In the genomic region with DNA sequence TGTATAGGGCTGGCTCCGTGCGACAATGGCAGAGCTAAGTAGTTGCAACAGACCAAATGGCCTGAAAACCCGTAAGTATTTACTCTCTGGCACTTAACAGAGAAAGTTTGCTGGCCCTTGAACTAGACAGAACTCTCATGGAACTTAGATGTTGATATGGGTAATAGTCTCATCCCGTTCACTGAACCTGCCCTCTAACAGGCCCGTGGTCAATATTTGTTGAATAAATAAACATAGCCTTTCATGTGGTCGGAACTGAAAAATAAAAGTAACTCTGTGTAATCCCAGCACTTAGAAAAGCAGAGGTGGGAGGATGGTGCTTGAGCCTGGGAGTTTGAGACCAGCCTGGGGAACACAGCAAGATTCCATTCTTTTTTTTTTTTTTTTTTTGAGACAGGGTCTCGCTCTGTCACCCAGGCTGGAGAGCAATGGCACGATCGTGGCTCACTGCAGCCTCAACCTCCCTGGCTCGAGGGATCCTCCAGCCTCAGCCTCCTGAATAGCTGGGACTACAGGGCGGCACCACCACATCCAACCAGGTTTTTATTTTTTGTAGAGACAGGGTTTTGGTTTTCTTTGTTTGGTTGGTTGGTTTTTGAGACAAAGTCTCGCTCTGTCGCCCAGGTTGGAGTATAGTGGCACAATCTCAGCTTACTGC, we compare ENCODE assay signal across 1 cellular context.
TF ChIP-seq lines count a peak whose summit lies in the region.

No MANE protein-coding gene starts in this region.

TF ChIP-seq in HepG2, 621 proteins besides CTCF, POLR2A, EP300 and RAD21 (continued from another document and continues in another):
- TF ChIP-seq, protein P1, sequence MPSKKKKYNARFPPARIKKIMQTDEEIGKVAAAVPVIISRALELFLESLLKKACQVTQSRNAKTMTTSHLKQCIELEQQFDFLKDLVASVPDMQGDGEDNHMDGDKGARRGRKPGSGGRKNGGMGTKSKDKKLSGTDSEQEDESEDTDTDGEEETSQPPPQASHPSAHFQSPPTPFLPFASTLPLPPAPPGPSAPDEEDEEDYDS (CRISPR knock-in tag; IDR thresholded peaks at IDR 0.05), result 0 out of 2 replicates have a peak, but pooled peaks have one; percentile 27
- no peak for TF ChIP-seq RBFOX2 (IDR thresholded peaks at IDR 0.05; ENCODE audit: low read depth, low read length)
- no peak for TF ChIP-seq CBX2 (IDR thresholded peaks at IDR 0.05; ENCODE audit: low read depth, low read length)
- TF ChIP-seq CBX2 (CRISPR knock-in tag; IDR thresholded peaks at IDR 0.05; ENCODE audit: low read depth), result no peak
- TF ChIP-seq ASH2L (IDR thresholded peaks at IDR 0.05; ENCODE audit: insufficient read length, low read depth, low read length), result peak; percentile 78
- TF ChIP-seq PHF20 (CRISPR knock-in tag; IDR thresholded peaks at IDR 0.05), result no peak
- TF ChIP-seq JUND (CRISPR knock-in tag; IDR thresholded peaks at IDR 0.05), result no peak
- peak; percentile 22; the same call in 1 of the 2 replicates for TF ChIP-seq STAG1 (CRISPR knock-in tag; IDR thresholded peaks at IDR 0.05)
- TF ChIP-seq EHMT2 (IDR thresholded peaks at IDR 0.05; ENCODE audit: borderline replicate concordance, low read depth, low read length), result no peak
- no peak for TF ChIP-seq ZNF30 (CRISPR knock-in tag; IDR thresholded peaks at IDR 0.05)
- TF ChIP-seq, protein P2, sequence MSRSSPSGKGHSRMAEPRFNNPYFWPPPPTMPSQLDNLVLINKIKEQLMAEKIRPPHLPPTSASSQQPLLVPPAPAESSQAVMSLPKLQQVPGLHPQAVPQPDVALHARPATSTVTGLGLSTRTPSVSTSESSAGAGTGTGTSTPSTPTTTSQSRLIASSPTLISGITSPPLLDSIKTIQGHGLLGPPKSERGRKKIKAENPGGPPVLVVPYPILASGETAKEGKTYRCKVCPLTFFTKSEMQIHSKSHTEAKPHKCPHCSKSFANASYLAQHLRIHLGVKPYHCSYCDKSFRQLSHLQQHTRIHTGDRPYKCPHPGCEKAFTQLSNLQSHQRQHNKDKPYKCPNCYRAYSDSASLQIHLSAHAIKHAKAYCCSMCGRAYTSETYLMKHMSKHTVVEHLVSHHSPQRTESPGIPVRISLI (CRISPR knock-in tag; IDR thresholded peaks at IDR 0.05; ENCODE audit: borderline replicate concordance), result peak; percentile 92
- TF ChIP-seq, protein P3, sequence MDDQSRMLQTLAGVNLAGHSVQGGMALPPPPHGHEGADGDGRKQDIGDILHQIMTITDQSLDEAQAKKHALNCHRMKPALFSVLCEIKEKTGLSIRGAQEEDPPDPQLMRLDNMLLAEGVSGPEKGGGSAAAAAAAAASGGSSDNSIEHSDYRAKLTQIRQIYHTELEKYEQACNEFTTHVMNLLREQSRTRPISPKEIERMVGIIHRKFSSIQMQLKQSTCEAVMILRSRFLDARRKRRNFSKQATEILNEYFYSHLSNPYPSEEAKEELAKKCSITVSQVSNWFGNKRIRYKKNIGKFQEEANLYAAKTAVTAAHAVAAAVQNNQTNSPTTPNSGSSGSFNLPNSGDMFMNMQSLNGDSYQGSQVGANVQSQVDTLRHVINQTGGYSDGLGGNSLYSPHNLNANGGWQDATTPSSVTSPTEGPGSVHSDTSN (CRISPR knock-in tag; IDR thresholded peaks at IDR 0.05; ENCODE audit: borderline replicate concordance), result no peak
- TF ChIP-seq GATAD2A (CRISPR knock-in tag; IDR thresholded peaks at IDR 0.05), result peak; percentile 94
- TF ChIP-seq, protein P4, sequence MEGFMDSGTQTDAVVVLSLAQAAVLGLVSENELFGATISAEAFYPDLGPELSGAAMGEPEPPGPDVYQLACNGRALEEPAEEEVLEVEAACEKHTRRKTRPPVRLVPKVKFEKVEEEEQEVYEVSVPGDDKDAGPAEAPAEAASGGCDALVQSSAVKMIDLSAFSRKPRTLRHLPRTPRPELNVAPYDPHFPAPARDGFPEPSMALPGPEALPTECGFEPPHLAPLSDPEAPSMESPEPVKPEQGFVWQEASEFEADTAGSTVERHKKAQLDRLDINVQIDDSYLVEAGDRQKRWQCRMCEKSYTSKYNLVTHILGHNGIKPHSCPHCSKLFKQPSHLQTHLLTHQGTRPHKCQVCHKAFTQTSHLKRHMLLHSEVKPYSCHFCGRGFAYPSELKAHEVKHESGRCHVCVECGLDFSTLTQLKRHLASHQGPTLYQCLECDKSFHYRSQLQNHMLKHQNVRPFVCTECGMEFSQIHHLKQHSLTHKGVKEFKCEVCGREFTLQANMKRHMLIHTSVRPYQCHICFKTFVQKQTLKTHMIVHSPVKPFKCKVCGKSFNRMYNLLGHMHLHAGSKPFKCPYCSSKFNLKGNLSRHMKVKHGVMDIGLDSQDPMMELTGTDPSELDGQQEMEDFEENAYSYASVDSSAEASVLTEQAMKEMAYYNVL (CRISPR knock-in tag; IDR thresholded peaks at IDR 0.05; ENCODE audit: borderline replicate concordance), result no peak
- no peak for TF ChIP-seq TEAD2 (CRISPR knock-in tag; IDR thresholded peaks at IDR 0.05)
- TF ChIP-seq MAFG (CRISPR knock-in tag; IDR thresholded peaks at IDR 0.05), result no peak
- peak; percentile 18 for TF ChIP-seq GABPB1 (CRISPR knock-in tag; IDR thresholded peaks at IDR 0.05)
- TF ChIP-seq, protein P5, sequence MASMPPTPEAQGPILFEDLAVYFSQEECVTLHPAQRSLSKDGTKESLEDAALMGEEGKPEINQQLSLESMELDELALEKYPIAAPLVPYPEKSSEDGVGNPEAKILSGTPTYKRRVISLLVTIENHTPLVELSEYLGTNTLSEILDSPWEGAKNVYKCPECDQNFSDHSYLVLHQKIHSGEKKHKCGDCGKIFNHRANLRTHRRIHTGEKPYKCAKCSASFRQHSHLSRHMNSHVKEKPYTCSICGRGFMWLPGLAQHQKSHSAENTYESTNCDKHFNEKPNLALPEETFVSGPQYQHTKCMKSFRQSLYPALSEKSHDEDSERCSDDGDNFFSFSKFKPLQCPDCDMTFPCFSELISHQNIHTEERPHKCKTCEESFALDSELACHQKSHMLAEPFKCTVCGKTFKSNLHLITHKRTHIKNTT (CRISPR knock-in tag; IDR thresholded peaks at IDR 0.05), result 0 out of 2 replicates have a peak, but pooled peaks have one; percentile 71
- no peak for TF ChIP-seq GTF2F1 (IDR thresholded peaks at IDR 0.05; ENCODE audit: low read length)
- TF ChIP-seq, protein P6, sequence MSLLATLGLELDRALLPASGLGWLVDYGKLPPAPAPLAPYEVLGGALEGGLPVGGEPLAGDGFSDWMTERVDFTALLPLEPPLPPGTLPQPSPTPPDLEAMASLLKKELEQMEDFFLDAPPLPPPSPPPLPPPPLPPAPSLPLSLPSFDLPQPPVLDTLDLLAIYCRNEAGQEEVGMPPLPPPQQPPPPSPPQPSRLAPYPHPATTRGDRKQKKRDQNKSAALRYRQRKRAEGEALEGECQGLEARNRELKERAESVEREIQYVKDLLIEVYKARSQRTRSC (CRISPR knock-in tag; IDR thresholded peaks at IDR 0.05; ENCODE audit: low read depth), result no peak
- no peak for TF ChIP-seq NRL (CRISPR knock-in tag; IDR thresholded peaks at IDR 0.05; ENCODE audit: borderline replicate concordance)
- peak; percentile 47 to 87; a peak in 3 of 4 replicates for TF ChIP-seq NR2F1 (CRISPR knock-in tag; IDR thresholded peaks at IDR 0.05)
- no peak for TF ChIP-seq ZNF781 (CRISPR knock-in tag; IDR thresholded peaks at IDR 0.05; ENCODE audit: borderline replicate concordance, not compliant biosample characterization)
- no peak for TF ChIP-seq SP4 (CRISPR knock-in tag; IDR thresholded peaks at IDR 0.05)
- TF ChIP-seq, protein P7, sequence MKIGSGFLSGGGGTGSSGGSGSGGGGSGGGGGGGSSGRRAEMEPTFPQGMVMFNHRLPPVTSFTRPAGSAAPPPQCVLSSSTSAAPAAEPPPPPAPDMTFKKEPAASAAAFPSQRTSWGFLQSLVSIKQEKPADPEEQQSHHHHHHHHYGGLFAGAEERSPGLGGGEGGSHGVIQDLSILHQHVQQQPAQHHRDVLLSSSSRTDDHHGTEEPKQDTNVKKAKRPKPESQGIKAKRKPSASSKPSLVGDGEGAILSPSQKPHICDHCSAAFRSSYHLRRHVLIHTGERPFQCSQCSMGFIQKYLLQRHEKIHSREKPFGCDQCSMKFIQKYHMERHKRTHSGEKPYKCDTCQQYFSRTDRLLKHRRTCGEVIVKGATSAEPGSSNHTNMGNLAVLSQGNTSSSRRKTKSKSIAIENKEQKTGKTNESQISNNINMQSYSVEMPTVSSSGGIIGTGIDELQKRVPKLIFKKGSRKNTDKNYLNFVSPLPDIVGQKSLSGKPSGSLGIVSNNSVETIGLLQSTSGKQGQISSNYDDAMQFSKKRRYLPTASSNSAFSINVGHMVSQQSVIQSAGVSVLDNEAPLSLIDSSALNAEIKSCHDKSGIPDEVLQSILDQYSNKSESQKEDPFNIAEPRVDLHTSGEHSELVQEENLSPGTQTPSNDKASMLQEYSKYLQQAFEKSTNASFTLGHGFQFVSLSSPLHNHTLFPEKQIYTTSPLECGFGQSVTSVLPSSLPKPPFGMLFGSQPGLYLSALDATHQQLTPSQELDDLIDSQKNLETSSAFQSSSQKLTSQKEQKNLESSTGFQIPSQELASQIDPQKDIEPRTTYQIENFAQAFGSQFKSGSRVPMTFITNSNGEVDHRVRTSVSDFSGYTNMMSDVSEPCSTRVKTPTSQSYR (CRISPR knock-in tag; IDR thresholded peaks at IDR 0.05; ENCODE audit: borderline replicate concordance), result peak; percentile 83
- TF ChIP-seq ZNF333 (CRISPR knock-in tag; IDR thresholded peaks at IDR 0.05; ENCODE audit: borderline replicate concordance), result no peak
- TF ChIP-seq PHB2 (IDR thresholded peaks at IDR 0.05; ENCODE audit: partially characterized antibody), result no peak
- no peak for TF ChIP-seq PHF8 (CRISPR knock-in tag; IDR thresholded peaks at IDR 0.05)
- TF ChIP-seq ZNF749 (CRISPR knock-in tag; IDR thresholded peaks at IDR 0.05; ENCODE audit: borderline replicate concordance), result peak; percentile 83; the same call in 1 of the 2 replicates
- TF ChIP-seq GPN1 (CRISPR knock-in tag; IDR thresholded peaks at IDR 0.05; ENCODE audit: borderline replicate concordance), result no peak
- TF ChIP-seq, protein P8, sequence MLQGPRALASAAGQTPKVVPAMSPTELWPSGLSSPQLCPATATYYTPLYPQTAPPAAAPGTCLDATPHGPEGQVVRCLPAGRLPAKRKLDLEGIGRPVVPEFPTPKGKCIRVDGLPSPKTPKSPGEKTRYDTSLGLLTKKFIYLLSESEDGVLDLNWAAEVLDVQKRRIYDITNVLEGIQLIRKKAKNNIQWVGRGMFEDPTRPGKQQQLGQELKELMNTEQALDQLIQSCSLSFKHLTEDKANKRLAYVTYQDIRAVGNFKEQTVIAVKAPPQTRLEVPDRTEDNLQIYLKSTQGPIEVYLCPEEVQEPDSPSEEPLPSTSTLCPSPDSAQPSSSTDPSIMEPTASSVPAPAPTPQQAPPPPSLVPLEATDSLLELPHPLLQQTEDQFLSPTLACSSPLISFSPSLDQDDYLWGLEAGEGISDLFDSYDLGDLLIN (CRISPR knock-in tag; IDR thresholded peaks at IDR 0.05; ENCODE audit: borderline replicate concordance), result no peak
- TF ChIP-seq, protein P9, sequence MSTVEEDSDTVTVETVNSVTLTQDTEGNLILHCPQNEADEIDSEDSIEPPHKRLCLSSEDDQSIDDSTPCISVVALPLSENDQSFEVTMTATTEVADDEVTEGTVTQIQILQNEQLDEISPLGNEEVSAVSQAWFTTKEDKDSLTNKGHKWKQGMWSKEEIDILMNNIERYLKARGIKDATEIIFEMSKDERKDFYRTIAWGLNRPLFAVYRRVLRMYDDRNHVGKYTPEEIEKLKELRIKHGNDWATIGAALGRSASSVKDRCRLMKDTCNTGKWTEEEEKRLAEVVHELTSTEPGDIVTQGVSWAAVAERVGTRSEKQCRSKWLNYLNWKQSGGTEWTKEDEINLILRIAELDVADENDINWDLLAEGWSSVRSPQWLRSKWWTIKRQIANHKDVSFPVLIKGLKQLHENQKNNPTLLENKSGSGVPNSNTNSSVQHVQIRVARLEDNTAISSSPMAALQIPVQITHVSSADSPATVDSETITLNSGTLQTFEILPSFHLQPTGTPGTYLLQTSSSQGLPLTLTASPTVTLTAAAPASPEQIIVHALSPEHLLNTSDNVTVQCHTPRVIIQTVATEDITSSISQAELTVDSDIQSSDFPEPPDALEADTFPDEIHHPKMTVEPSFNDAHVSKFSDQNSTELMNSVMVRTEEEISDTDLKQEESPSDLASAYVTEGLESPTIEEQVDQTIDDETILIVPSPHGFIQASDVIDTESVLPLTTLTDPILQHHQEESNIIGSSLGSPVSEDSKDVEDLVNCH (CRISPR knock-in tag; IDR thresholded peaks at IDR 0.05), result no peak
- TF ChIP-seq FOXA3 (CRISPR knock-in tag; IDR thresholded peaks at IDR 0.05), result peak; percentile 99
- TF ChIP-seq RCOR2 (CRISPR knock-in tag; IDR thresholded peaks at IDR 0.05), result peak; percentile 82
- no peak for TF ChIP-seq ZNF615 (CRISPR knock-in tag; IDR thresholded peaks at IDR 0.05; ENCODE audit: borderline replicate concordance)
- TF ChIP-seq ZNF883 (CRISPR knock-in tag; IDR thresholded peaks at IDR 0.05; ENCODE audit: not compliant biosample characterization), result no peak
- TF ChIP-seq, protein P10, sequence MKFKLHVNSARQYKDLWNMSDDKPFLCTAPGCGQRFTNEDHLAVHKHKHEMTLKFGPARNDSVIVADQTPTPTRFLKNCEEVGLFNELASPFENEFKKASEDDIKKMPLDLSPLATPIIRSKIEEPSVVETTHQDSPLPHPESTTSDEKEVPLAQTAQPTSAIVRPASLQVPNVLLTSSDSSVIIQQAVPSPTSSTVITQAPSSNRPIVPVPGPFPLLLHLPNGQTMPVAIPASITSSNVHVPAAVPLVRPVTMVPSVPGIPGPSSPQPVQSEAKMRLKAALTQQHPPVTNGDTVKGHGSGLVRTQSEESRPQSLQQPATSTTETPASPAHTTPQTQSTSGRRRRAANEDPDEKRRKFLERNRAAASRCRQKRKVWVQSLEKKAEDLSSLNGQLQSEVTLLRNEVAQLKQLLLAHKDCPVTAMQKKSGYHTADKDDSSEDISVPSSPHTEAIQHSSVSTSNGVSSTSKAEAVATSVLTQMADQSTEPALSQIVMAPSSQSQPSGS (CRISPR knock-in tag; IDR thresholded peaks at IDR 0.05), result peak; percentile 84
- no peak for TF ChIP-seq NBN (conservative IDR thresholded peaks at IDR 0.05)
- no peak for TF ChIP-seq ZNF354B (CRISPR knock-in tag; IDR thresholded peaks at IDR 0.05)
- TF ChIP-seq, protein P11, sequence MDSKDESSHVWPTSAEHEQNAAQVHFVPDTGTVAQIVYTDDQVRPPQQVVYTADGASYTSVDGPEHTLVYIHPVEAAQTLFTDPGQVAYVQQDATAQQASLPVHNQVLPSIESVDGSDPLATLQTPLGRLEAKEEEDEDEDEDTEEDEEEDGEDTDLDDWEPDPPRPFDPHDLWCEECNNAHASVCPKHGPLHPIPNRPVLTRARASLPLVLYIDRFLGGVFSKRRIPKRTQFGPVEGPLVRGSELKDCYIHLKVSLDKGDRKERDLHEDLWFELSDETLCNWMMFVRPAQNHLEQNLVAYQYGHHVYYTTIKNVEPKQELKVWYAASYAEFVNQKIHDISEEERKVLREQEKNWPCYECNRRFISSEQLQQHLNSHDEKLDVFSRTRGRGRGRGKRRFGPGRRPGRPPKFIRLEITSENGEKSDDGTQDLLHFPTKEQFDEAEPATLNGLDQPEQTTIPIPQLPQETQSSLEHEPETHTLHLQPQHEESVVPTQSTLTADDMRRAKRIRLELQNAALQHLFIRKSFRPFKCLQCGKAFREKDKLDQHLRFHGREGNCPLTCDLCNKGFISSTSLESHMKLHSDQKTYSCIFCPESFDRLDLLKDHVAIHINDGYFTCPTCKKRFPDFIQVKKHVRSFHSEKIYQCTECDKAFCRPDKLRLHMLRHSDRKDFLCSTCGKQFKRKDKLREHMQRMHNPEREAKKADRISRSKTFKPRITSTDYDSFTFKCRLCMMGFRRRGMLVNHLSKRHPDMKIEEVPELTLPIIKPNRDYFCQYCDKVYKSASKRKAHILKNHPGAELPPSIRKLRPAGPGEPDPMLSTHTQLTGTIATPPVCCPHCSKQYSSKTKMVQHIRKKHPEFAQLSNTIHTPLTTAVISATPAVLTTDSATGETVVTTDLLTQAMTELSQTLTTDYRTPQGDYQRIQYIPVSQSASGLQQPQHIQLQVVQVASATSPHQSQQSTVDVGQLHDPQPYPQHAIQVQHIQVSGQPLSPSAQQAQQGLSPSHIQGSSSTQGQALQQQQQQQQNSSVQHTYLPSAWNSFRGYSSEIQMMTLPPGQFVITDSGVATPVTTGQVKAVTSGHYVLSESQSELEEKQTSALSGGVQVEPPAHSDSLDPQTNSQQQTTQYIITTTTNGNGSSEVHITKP (CRISPR knock-in tag; IDR thresholded peaks at IDR 0.05; ENCODE audit: low read depth), result peak; percentile 32; the same call in 1 of the 2 replicates
